24 cellular contexts compared by ENCODE assay signal in genomic region chr17:77613627-77614026, GRCh38.
"Had no signal": no experiment of that assay in that cellular context is flagged by ENCODE, and none has a peak within 500 bp of the region (broad histone marks: within the 10 kb centered on the region; RNA-seq: fewer than 3 reads in every experiment).

No MANE protein-coding gene starts in this region.

- H3K4me3 ChIP-seq: esophagus squamous epithelium, gastrocnemius medialis, right lobe of liver, skin epidermis, thoracic aorta, upper lobe of left lung had no signal

- H3K36me3 Mint-ChIP-seq: stimulated activated memory B cell treated with anti-CD40 and anti-IgM and Interleukin-4, amounts not matched to agents 10 μg/mL and 1 μg/mL and 100 μg/mL, for 72 hours had no signal

- H3K27ac ChIP-seq: brain microvascular endothelial cell, gastrocnemius medialis, parathyroid adenoma, right lobe of liver, thoracic aorta, upper lobe of left lung, VCaP had no signal

- H3K36me3 ChIP-seq: brain microvascular endothelial cell, esophagus squamous epithelium, gastrocnemius medialis, right lobe of liver, thoracic aorta, upper lobe of left lung had no signal

- H3K4me3 Mint-ChIP-seq: activated CD4-positive, alpha-beta memory T cell treated with anti-CD3 and anti-CD28 coated beads, Interleukin-2, amount 10 ng/mL, durations not matched to agents 7 days and 5 days; activated CD4-positive, alpha-beta T cell treated with anti-CD3 and anti-CD28 coated beads, Interleukin-2, amount 10 ng/mL, durations not matched to agents 24 days and 14 days; activated naive CD4-positive, alpha-beta T cell treated with anti-CD3 and anti-CD28 coated beads for 36 hours; activated naive CD8-positive, alpha-beta T cell treated with anti-CD3 and anti-CD28 coated beads, Interleukin-2, amount 50 U/mL, for 24 hours; nephron progenitor cell; stimulated activated memory B cell treated with anti-CD40 and anti-IgM and Interleukin-4, amounts not matched to agents 10 μg/mL and 1 μg/mL and 100 μg/mL, for 72 hours had no signal

- H3K9me3 ChIP-seq: esophagus squamous epithelium, gastrocnemius medialis, right lobe of liver, SK-N-SH, thoracic aorta, upper lobe of left lung had no signal

- ATAC-seq: activated CD4-positive, CD25-positive, alpha-beta regulatory T cell treated with anti-CD3 and anti-CD28 coated beads, Interleukin-2, amount 50 U/mL, for 24 hours; activated naive CD8-positive, alpha-beta T cell treated with anti-CD3 and anti-CD28 coated beads, Interleukin-2, amount 50 U/mL, for 24 hours; left cardiac atrium; right lobe of liver; stimulated activated memory B cell treated with anti-CD40 and anti-IgM and Interleukin-4, amounts not matched to agents 10 μg/mL and 1 μg/mL and 100 μg/mL, for 72 hours had no signal

- DNase-seq: activated CD4-positive, alpha-beta memory T cell treated with anti-CD3 and anti-CD28 coated beads, Interleukin-2, amount 10 ng/mL, durations not matched to agents 7 days and 5 days; activated CD4-positive, alpha-beta T cell treated with anti-CD3 and anti-CD28 coated beads, Interleukin-2, amount 10 ng/mL, durations not matched to agents 24 days and 14 days; activated naive CD4-positive, alpha-beta T cell treated with anti-CD3 and anti-CD28 coated beads for 36 hours; activated naive CD8-positive, alpha-beta T cell treated with anti-CD3 and anti-CD28 coated beads, Interleukin-2, amount 50 U/mL, for 24 hours; brain microvascular endothelial cell; caudate nucleus; esophagus squamous epithelium; hypothalamus; nephron progenitor cell; nucleus accumbens; right lobe of liver; SK-N-SH; stimulated activated CD4-positive, alpha-beta T cell treated with anti-CD3 and anti-CD28 coated beads, Interleukin-2, amount 100 ng/mL, for 24 hours; T-helper 2 cell; upper lobe of left lung had no signal

- H3K27me3 Mint-ChIP-seq: activated naive CD8-positive, alpha-beta T cell treated with anti-CD3 and anti-CD28 coated beads, Interleukin-2, amount 50 U/mL, for 24 hours had no signal

- H3K4me1 ChIP-seq: parathyroid adenoma had no signal

- H3K27me3 ChIP-seq: right lobe of liver, upper lobe of left lung had no signal

- H3K27ac Mint-ChIP-seq: activated CD4-positive, alpha-beta memory T cell treated with anti-CD3 and anti-CD28 coated beads, Interleukin-2, amount 10 ng/mL, durations not matched to agents 7 days and 5 days; activated CD4-positive, alpha-beta T cell treated with anti-CD3 and anti-CD28 coated beads, Interleukin-2, amount 10 ng/mL, durations not matched to agents 24 days and 14 days; activated naive CD4-positive, alpha-beta T cell treated with anti-CD3 and anti-CD28 coated beads for 36 hours; activated naive CD8-positive, alpha-beta T cell treated with anti-CD3 and anti-CD28 coated beads, Interleukin-2, amount 50 U/mL, for 24 hours; activated T-helper 2 cell treated with anti-CD3 and anti-CD28 coated beads, Interferon-gamma antibody, Interleukin-2, Interleukin-4, amounts not matched to agents 10 μg/mL and 5 μg/mL and 100 μg/mL, durations not matched to agents 14 hours and 24 hours and 36 hours; nephron progenitor cell; stimulated activated memory B cell treated with anti-CD40 and anti-IgM and Interleukin-4, amounts not matched to agents 10 μg/mL and 1 μg/mL and 100 μg/mL, for 72 hours had no signal

- H3K9me3 Mint-ChIP-seq: activated CD4-positive, alpha-beta memory T cell treated with anti-CD3 and anti-CD28 coated beads, Interleukin-2, amount 10 ng/mL, durations not matched to agents 7 days and 5 days; activated CD4-positive, alpha-beta T cell treated with anti-CD3 and anti-CD28 coated beads, Interleukin-2, amount 10 ng/mL, durations not matched to agents 24 days and 14 days; activated naive CD4-positive, alpha-beta T cell treated with anti-CD3 and anti-CD28 coated beads for 36 hours; activated T-helper 2 cell treated with anti-CD3 and anti-CD28 coated beads, Interferon-gamma antibody, Interleukin-2, Interleukin-4, amounts not matched to agents 10 μg/mL and 5 μg/mL and 100 μg/mL, durations not matched to agents 14 hours and 24 hours and 36 hours had no signal
